10 cellular contexts compared by ENCODE assay signal in genomic region chr4:87521757-87522374, GRCh38. TPM values are rescaled to one million over a fixed set of nuclear protein-coding genes. Genes with fewer than 3 reads are reported as not detected.
DNase-seq lines count a peak whose midpoint lies in the region; TF ChIP-seq lines count a peak whose summit lies in the region.
"Had no signal": no experiment of that assay in that cellular context is flagged by ENCODE, and none has a peak within 500 bp of the region (broad histone marks: within the 10 kb centered on the region; RNA-seq: fewer than 3 reads in every experiment).

No MANE protein-coding gene starts in this region.

- no peak for TF ChIP-seq EP300 in ovary (IDR thresholded peaks at IDR 0.05)

- WGBS in ovary, 3 donors = 43 to 44% (median 43%) methylated on average over 3 of the region's 3 CpGs

- H3K4me1 ChIP-seq in uterus = peaks cover 0 to 20% of the 10 kb centered on the region in 2 donors
- peaks cover 17% of the 10 kb centered on the region for H3K4me1 ChIP-seq in ovary (ENCODE audit: insufficient read depth)
- H3K4me1 ChIP-seq: A549 had no signal

- TF ChIP-seq POLR2A in uterus (IDR thresholded peaks at IDR 0.05) (no peak), ovary (IDR thresholded peaks at IDR 0.05) (no peak)

- H3K4me1 Mint-ChIP-seq in glutamatergic neuron (ENCODE audit: low read depth, unreplicated experiment) (peaks cover 7% of the 10 kb centered on the region), progenitor cell of endocrine pancreas (ENCODE audit: low read depth) (peaks cover 4% of the 10 kb centered on the region)

- peak overlapping the region in 1 of 2 donors; percentile 3 for H3K4me3 ChIP-seq in uterus
- H3K4me3 ChIP-seq in ovary = no peak overlapping the region
- H3K4me3 ChIP-seq: A549 had no signal

- TF ChIP-seq CTCF in glutamatergic neuron (IDR thresholded peaks at IDR 0.05; ENCODE audit: partially characterized antibody, unreplicated experiment) (no peak), uterus (IDR thresholded peaks at IDR 0.05) (no peak), ovary (IDR thresholded peaks at IDR 0.05) (no peak), progenitor cell of endocrine pancreas (IDR thresholded peaks at IDR 0.05; ENCODE audit: unreplicated experiment) (no peak)

- peak; percentile 1 for DNase-seq in DMS53 (lab: John Stamatoyannopoulos, UW)
- DNase-seq in DMS53 treated with DMSO at 0.1 percent for 48 hours (lab: John Stamatoyannopoulos, UW; ENCODE audit: unreplicated experiment) = no peak
- peak; percentile 70 for DNase-seq in NCI-H69 (lab: John Stamatoyannopoulos, UW)
- no peak for DNase-seq in glutamatergic neuron
- no peak for DNase-seq in uterus
- DNase-seq in ovary = no peak
- no peak for DNase-seq in progenitor cell of endocrine pancreas (ENCODE audit: low spot score, unreplicated experiment)
- DNase-seq in NCI-H2081 treated with DMSO at 0.1 percent for 48 hours (lab: John Stamatoyannopoulos, UW) = no peak
- DNase-seq: stimulated activated CD4-positive, alpha-beta T cell treated with anti-CD3 and anti-CD28 coated beads, Interleukin-2, amount 100 ng/mL, for 48 hours had no signal

- peak overlapping the region; percentile 95 to 99 for H3K27ac ChIP-seq in uterus
- no peak overlapping the region for H3K27ac ChIP-seq in ovary
- H3K27ac ChIP-seq: A549 had no signal

- H3K36me3 Mint-ChIP-seq in glutamatergic neuron (ENCODE audit: unreplicated experiment) = no peaks in the 10 kb centered on the region
- peaks cover 6% of the 10 kb centered on the region for H3K36me3 Mint-ChIP-seq in progenitor cell of endocrine pancreas (ENCODE audit: insufficient read depth)

- H3K27ac Mint-ChIP-seq in glutamatergic neuron (ENCODE audit: unreplicated experiment) = peak overlapping the region; percentile 48
- H3K27ac Mint-ChIP-seq in progenitor cell of endocrine pancreas = no peak overlapping the region

- H3K9me3 Mint-ChIP-seq in glutamatergic neuron (ENCODE audit: unreplicated experiment) (peaks cover 3% of the 10 kb centered on the region), progenitor cell of endocrine pancreas (ENCODE audit: low read depth) (peaks cover 14% of the 10 kb centered on the region)

- H3K36me3 ChIP-seq in uterus (no peaks in the 10 kb centered on the region), ovary (no peaks in the 10 kb centered on the region)

- no peaks in the 10 kb centered on the region for H3K27me3 Mint-ChIP-seq in glutamatergic neuron (ENCODE audit: unreplicated experiment)
- H3K27me3 Mint-ChIP-seq in progenitor cell of endocrine pancreas = no peaks in the 10 kb centered on the region

- H3K27me3 ChIP-seq in uterus (no peaks in the 10 kb centered on the region), ovary (no peaks in the 10 kb centered on the region)

- no peaks in the 10 kb centered on the region for H3K9me3 ChIP-seq in uterus
- no peaks in the 10 kb centered on the region for H3K9me3 ChIP-seq in ovary
- H3K9me3 ChIP-seq: A549 had no signal

- intact Hi-C loops in uterus (cut with DNase I; ENCODE audit: low total_unique reads) (no loop called here), ovary (cut with DNase I) (no loop called here)

- no peak overlapping the region for H3K4me3 Mint-ChIP-seq in glutamatergic neuron (ENCODE audit: unreplicated experiment)
- no peak overlapping the region for H3K4me3 Mint-ChIP-seq in progenitor cell of endocrine pancreas (ENCODE audit: low read depth)

RNA-seq across cellular contexts. Expression of gene SPARCL1, which starts 7.3 kb away (rescaled TPM):
- not detected for total RNA-seq in glutamatergic neuron (ENCODE audit: unreplicated experiment)
- total RNA-seq in uterus = 1,000 to 10,000 TPM; 1,025 to 1,777 (median 1,327) TPM
- total RNA-seq in ovary = 100 to 1,000 TPM; 116 to 396 (median 243) TPM
- 1,000 to 10,000 TPM in 1 of 2 donors, 100 to 1,000 TPM in 1; 433 to 1,049 TPM for polyA plus RNA-seq in ovary
- total RNA-seq in progenitor cell of endocrine pancreas = 0.41 and 0.84 TPM in 2 replicates
- polyA plus RNA-seq: A549 had no signal

Comparison
In these comparisons a context has a peak if more than half of its experiments do, and no peak if none do; other contexts are left out.
1. DNase-seq: peak in DMS53 (single experiment) and NCI-H69 (single experiment); none in DMS53 treated with DMSO at 0.1 percent for 48 hours (single experiment), glutamatergic neuron (single experiment), uterus (0 of 2), ovary (0 of 5), progenitor cell of endocrine pancreas (single experiment) and NCI-H2081 treated with DMSO at 0.1 percent for 48 hours (single experiment).
2. H3K27ac ChIP-seq: peak in uterus (2 of 2); none in ovary (0 of 2).
3. RNA of gene SPARCL1, which starts 7.3 kb away (total RNA-seq): 1,025 to 1,777 TPM in uterus and 116 to 396 TPM in ovary; 0.41 to 0.84 TPM in progenitor cell of endocrine pancreas and not detected in glutamatergic neuron (single experiment); every median in the first group is over 10 times any median in the second.